In the genomic region with DNA sequence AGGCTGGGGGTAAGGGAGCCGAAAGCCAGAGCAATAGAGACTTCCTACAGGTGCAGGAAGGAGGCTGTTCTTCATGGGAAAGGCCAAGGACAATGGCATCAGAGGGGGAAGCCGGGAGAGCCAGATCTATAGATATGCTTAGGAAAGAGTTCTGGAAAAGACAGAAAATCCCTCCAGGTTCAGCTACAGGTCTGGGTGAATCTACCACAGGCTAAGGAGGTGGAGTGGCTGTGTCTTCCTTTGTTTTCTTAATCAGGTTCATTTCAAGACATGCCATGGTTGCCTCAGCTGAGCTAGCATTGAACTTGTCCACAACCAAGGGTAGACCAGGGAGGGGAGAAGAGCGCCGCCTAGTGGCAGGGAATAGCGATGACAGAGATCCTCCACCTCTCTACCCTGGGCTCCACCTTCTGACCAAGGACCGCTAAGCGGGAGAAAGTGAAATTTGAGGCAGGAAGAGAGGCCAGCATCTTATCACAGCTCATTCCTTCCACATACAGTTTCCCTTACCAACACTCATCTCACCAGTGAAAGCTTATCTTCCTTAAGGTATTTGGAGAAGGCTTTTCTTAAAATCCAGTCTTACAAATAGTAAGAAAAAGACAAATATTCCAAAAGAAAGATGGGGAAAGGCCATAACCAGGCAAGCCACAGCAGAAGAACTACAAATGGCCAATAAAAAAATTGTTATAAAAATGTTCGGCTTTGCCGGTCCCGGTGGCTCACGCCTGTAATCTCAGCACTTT, we compare ENCODE assay signal across 8 cellular contexts.
DNase-seq lines count a peak whose midpoint lies in the region; ATAC-seq and TF ChIP-seq lines count a peak whose summit lies in the region.

No MANE protein-coding gene starts in this region.

- no peaks in the 10 kb centered on the region for H3K9me3 ChIP-seq in cardiac muscle cell (ENCODE audit: low read depth)

- TF ChIP-seq CTCF in cardiac muscle cell (IDR thresholded peaks at IDR 0.05; ENCODE audit: low read depth, low read length) = peak; percentile 62

- no peak overlapping the region for H3K27ac ChIP-seq in cardiac muscle cell

- ATAC-seq in GM19351 (IDR thresholded peaks at IDR 0.05; ENCODE audit: unreplicated experiment) = no peak
- ATAC-seq in stimulated activated memory B cell treated with anti-CD40 and anti-IgM and Interleukin-4, amounts not matched to agents 10 μg/mL and 1 μg/mL and 100 μg/mL, for 72 hours = no peak

- H3K9me3 Mint-ChIP-seq in stimulated activated memory B cell treated with anti-CD40 and anti-IgM and Interleukin-4, amounts not matched to agents 10 μg/mL and 1 μg/mL and 100 μg/mL, for 72 hours = no peaks in the 10 kb centered on the region

- no peaks in the 10 kb centered on the region for H3K36me3 Mint-ChIP-seq in stimulated activated memory B cell treated with anti-CD40 and anti-IgM and Interleukin-4, amounts not matched to agents 10 μg/mL and 1 μg/mL and 100 μg/mL, for 72 hours

- no peaks in the 10 kb centered on the region for H3K27me3 ChIP-seq in cardiac muscle cell

- H3K27me3 Mint-ChIP-seq in stimulated activated memory B cell treated with anti-CD40 and anti-IgM and Interleukin-4, amounts not matched to agents 10 μg/mL and 1 μg/mL and 100 μg/mL, for 72 hours = peaks cover 25% of the 10 kb centered on the region

- H3K36me3 ChIP-seq in cardiac muscle cell = no peaks in the 10 kb centered on the region

- H3K4me3 Mint-ChIP-seq in stimulated activated memory B cell treated with anti-CD40 and anti-IgM and Interleukin-4, amounts not matched to agents 10 μg/mL and 1 μg/mL and 100 μg/mL, for 72 hours = no peak overlapping the region

- H3K4me1 Mint-ChIP-seq in stimulated activated memory B cell treated with anti-CD40 and anti-IgM and Interleukin-4, amounts not matched to agents 10 μg/mL and 1 μg/mL and 100 μg/mL, for 72 hours = no peaks in the 10 kb centered on the region

- H3K4me3 ChIP-seq in cardiac muscle cell = no peak overlapping the region

- H3K27ac Mint-ChIP-seq in stimulated activated memory B cell treated with anti-CD40 and anti-IgM and Interleukin-4, amounts not matched to agents 10 μg/mL and 1 μg/mL and 100 μg/mL, for 72 hours = no peak overlapping the region

- DNase-seq in GDM1 (lab: John Stamatoyannopoulos, UW) (peak; percentile 33), H4 (ENCODE audit: low spot score) (peak; percentile 5), NCI-H460 (ENCODE audit: extremely low read depth, low read depth) (peak; percentile 57), cardiac muscle cell (ENCODE audit: low read depth in 1 of 2, low spot score in 1 of 2) (peak; percentile 30 to 49)
- peak; percentile 61 for DNase-seq in activated CD8-positive, alpha-beta memory T cell treated with anti-CD3 and anti-CD28 coated beads for 24 hours
- peak; percentile 26 for DNase-seq in stimulated activated CD4-positive, alpha-beta T cell treated with anti-CD3 and anti-CD28 coated beads, Interleukin-4, amount 100 ng/mL, for 1 hour

- no peaks in the 10 kb centered on the region for H3K4me1 ChIP-seq in cardiac muscle cell (ENCODE audit: low read depth)

Comparison
In these comparisons a context has a peak if more than half of its experiments do, and no peak if none do; other contexts are left out.
1. DNase-seq: peak in every context shown above with its lines; median percentile 61 in activated CD8-positive, alpha-beta memory T cell treated with anti-CD3 and anti-CD28 coated beads for 24 hours; 57 in NCI-H460; 40 in cardiac muscle cell; 33 in GDM1; 26 in stimulated activated CD4-positive, alpha-beta T cell treated with anti-CD3 and anti-CD28 coated beads, Interleukin-4, amount 100 ng/mL, for 1 hour; 5 in H4.